In the genomic region with DNA sequence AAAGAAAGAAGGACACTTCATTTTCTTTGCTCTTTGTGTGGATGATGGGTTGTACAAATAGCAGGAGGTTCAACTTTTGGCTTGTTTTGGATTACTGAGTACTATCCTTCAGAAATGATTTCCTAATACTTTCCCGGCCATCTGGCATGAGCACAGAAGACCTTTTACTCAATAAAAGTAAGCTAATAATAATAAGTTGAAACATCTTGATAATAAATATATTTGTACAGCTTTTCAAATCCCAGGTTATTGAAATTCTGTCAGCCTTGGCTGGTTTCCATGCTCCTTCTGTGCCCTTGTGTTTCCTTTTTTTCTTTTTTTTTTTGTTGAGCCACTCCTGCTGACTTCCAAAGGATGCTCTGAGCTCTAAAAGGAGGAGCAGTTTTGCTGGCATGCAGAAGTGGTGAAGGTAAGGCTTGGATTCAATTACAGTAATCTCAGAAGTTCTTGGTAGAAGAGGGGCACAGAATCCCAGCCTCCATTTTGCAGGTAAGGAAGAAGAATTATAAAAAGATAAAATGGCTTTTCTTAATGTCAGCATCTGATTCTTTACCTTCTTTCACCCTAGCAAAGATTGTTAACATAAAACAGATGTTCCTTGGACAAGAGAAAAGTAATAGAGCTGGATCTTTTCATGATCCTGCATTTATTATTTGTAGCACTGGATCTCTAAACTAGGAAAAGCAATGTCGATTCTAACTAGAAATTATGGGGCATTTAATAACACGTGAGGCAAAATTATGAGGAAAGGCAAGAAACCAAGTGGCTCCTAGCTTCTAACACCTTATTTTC, we compare ENCODE assay signal across 19 cellular contexts. TPM values are rescaled to one million over a fixed set of nuclear protein-coding genes. Genes with fewer than 3 reads are reported as not detected.
DNase-seq lines count a peak whose midpoint lies in the region; ATAC-seq and TF ChIP-seq lines count a peak whose summit lies in the region.
"Had no signal": no experiment of that assay in that cellular context is flagged by ENCODE, and none has a peak within 500 bp of the region (broad histone marks: within the 10 kb centered on the region; RNA-seq: fewer than 3 reads in every experiment).

No MANE protein-coding gene starts in this region.

- intact Hi-C loops in sigmoid colon (cut with DNase I), result no loop called here

- DNase-seq in DMS 273 (lab: John Stamatoyannopoulos, UW; ENCODE audit: unreplicated experiment) (peak; percentile 33), DMS 273 treated with DMSO at 0.1 percent for 48 hours (lab: John Stamatoyannopoulos, UW) (no peak), NCI-H524 treated with DMSO at 0.1 percent for 48 hours (lab: John Stamatoyannopoulos, UW) (peak; percentile 50), fibroblast of the conjunctiva (ENCODE audit: low read depth) (peak; percentile 12), sigmoid colon (no peak), dermis blood vessel endothelial cell (no peak)
- DNase-seq: CD4-positive, alpha-beta memory T cell; GF-D8; H9; NCI-H1417 treated with DMSO at 0.1 percent for 48 hours; NCI-H1930; NCI-H510A treated with DMSO at 0.1 percent for 48 hours; OCI-M1; RPMI8226; SIG-M5 had no signal

- WGBS in sigmoid colon, 2 donors, result 85 to 86% methylated on average over 3 of the region's 3 CpGs

- no peaks in the 10 kb centered on the region for H3K27me3 ChIP-seq in sigmoid colon

- H3K9me3 ChIP-seq in sigmoid colon, result no peaks in the 10 kb centered on the region

- no peak overlapping the region for H3K4me3 ChIP-seq in sigmoid colon
- H3K4me3 ChIP-seq: K562 had no signal

- H3K4me1 ChIP-seq in sigmoid colon, result peaks cover 0 to 10% (median 7%) of the 10 kb centered on the region in 4 donors

- TF ChIP-seq POLR2A in sigmoid colon (IDR thresholded peaks at IDR 0.05), result no peak

- no peaks in the 10 kb centered on the region for H3K36me3 ChIP-seq in sigmoid colon

- ATAC-seq in GM19351 (IDR thresholded peaks at IDR 0.05; ENCODE audit: unreplicated experiment) (no peak), GM21528 (IDR thresholded peaks at IDR 0.05; ENCODE audit: low FRiP score, unreplicated experiment) (no peak)
- ATAC-seq: K562 had no signal

- TF ChIP-seq CTCF in sigmoid colon (IDR thresholded peaks at IDR 0.05), result no peak

- H3K27ac ChIP-seq in sigmoid colon, result peak overlapping the region in 3 of 4 donors; percentile 12 to 52 (median 35)
- H3K27ac ChIP-seq: 22Rv1 had no signal

- TF ChIP-seq EP300 in sigmoid colon (IDR thresholded peaks at IDR 0.05), result no peak

RNA-seq across cellular contexts. Expression of a gene that starts 31.9 kb away (rescaled TPM):
- 10 to 100 TPM in 1 of 4 donors, 1 to 10 TPM in 3; 3.9 to 10.9 (median 5.5) TPM for total RNA-seq in sigmoid colon
- 10 to 100 TPM in 1 of 3 donors, 1 to 10 TPM in 2; 2.4 to 10.2 (median 9.2) TPM for polyA plus RNA-seq in sigmoid colon
- 6.1 and 6.5 TPM in 2 replicates for total RNA-seq in dermis blood vessel endothelial cell

Comparison
In these comparisons a context has a peak if more than half of its experiments do, and no peak if none do; other contexts are left out.
1. DNase-seq: peak in DMS 273 (single experiment), NCI-H524 treated with DMSO at 0.1 percent for 48 hours (single experiment) and fibroblast of the conjunctiva (single experiment); none in DMS 273 treated with DMSO at 0.1 percent for 48 hours (single experiment), sigmoid colon (single experiment) and dermis blood vessel endothelial cell (single experiment).